ENCODE assay signal across 21 cellular contexts in genomic region chr2:130916438-130916705, GRCh38.
DNase-seq lines count a peak whose midpoint lies in the region; FAIRE-seq and TF ChIP-seq lines count a peak whose summit lies in the region.
"Had no signal": no experiment of that assay in that cellular context is flagged by ENCODE, and none has a peak within 500 bp of the region (broad histone marks: within the 10 kb centered on the region; RNA-seq: fewer than 3 reads in every experiment).

No MANE protein-coding gene starts in this region.

- no peak overlapping the region for H3K4me3 Mint-ChIP-seq in MCF 10A (ENCODE audit: unreplicated experiment)
- H3K4me3 Mint-ChIP-seq: CD4-positive, CD25-positive, alpha-beta regulatory T cell; CD8-positive, alpha-beta memory T cell; HFFc6; IgD-negative memory B cell had no signal

- no TSS peak for BruUV-seq in MCF 10A (replicated peaks; lab: Mats Ljungman, UMichigan)

- no peak overlapping the region for H4K8ac ChIP-seq in mesendoderm (ENCODE audit: low read depth, low read length)

- no peak overlapping the region for H2BK120ac ChIP-seq in mesendoderm (ENCODE audit: low read depth, low read length)

- no peaks in the 10 kb centered on the region for H3K27me3 Mint-ChIP-seq in MCF 10A (ENCODE audit: insufficient read depth, unreplicated experiment)

- H3K9me3 Mint-ChIP-seq in MCF 10A (ENCODE audit: unreplicated experiment), result no peaks in the 10 kb centered on the region
- H3K9me3 Mint-ChIP-seq: CD8-positive, alpha-beta memory T cell; HFFc6; IgD-negative memory B cell had no signal

- peak; percentile 29 for DNase-seq in GM20000 (ENCODE audit: low spot score)
- peak; percentile 70 for DNase-seq in esophagus muscularis mucosa (ENCODE audit: extremely low spot score)
- peak; percentile 17 for DNase-seq in mesendoderm
- no peak for DNase-seq in suprapubic skin (ENCODE audit: low spot score in 2 of 2)
- DNase-seq in NCI-H82 (lab: John Stamatoyannopoulos, UW), result no peak
- DNase-seq in small intestine, result no peak
- DNase-seq in COLO668 (lab: John Stamatoyannopoulos, UW; ENCODE audit: unreplicated experiment), result no peak
- no peak for DNase-seq in MCF 10A (ENCODE audit: unreplicated experiment)
- DNase-seq: 8988T; CD4-positive, CD25-positive, alpha-beta regulatory T cell; CD8-positive, alpha-beta memory T cell; DMS153; DMS79; GDM1; GOT3; HFFc6 had no signal

- H3K9me3 ChIP-seq in esophagus muscularis mucosa, result no peaks in the 10 kb centered on the region
- no peaks in the 10 kb centered on the region for H3K9me3 ChIP-seq in suprapubic skin
- H3K9me3 ChIP-seq in small intestine (ENCODE audit: control insufficient read depth, low read depth), result no peaks in the 10 kb centered on the region

- H3K23ac ChIP-seq in mesendoderm (ENCODE audit: low read length), result no peak overlapping the region

- H3K4me1 Mint-ChIP-seq in MCF 10A (ENCODE audit: insufficient read depth, unreplicated experiment), result peaks cover 20% of the 10 kb centered on the region
- H3K4me1 Mint-ChIP-seq: CD4-positive, CD25-positive, alpha-beta regulatory T cell; CD8-positive, alpha-beta memory T cell had no signal

- no peak for TF ChIP-seq CTCF in GM20000 (IDR thresholded peaks at IDR 0.05; ENCODE audit: extremely low read depth, missing control alignments)
- TF ChIP-seq CTCF in esophagus muscularis mucosa (IDR thresholded peaks at IDR 0.05), result no peak
- no peak for TF ChIP-seq CTCF in suprapubic skin (IDR thresholded peaks at IDR 0.05)
- TF ChIP-seq CTCF in MCF 10A (IDR thresholded peaks at IDR 0.05; ENCODE audit: unreplicated experiment), result no peak

- H3K27ac Mint-ChIP-seq in MCF 10A (ENCODE audit: low read depth, unreplicated experiment), result no peak overlapping the region
- H3K27ac Mint-ChIP-seq: CD4-positive, CD25-positive, alpha-beta regulatory T cell; CD8-positive, alpha-beta memory T cell; HFFc6; IgD-negative memory B cell had no signal

- H3K36me3 Mint-ChIP-seq in MCF 10A (ENCODE audit: insufficient read depth, unreplicated experiment), result peaks cover 23% of the 10 kb centered on the region
- H3K36me3 Mint-ChIP-seq: CD4-positive, CD25-positive, alpha-beta regulatory T cell; CD8-positive, alpha-beta memory T cell had no signal

- no peaks in the 10 kb centered on the region for H3K79me1 ChIP-seq in mesendoderm (ENCODE audit: low read length)

- FAIRE-seq in small intestine (lab: Jason Lieb, UNC), result no peak
- FAIRE-seq: GM12892, GM18507, HepG2 had no signal

- CTCF ChIA-PET in MCF 10A (lab: Yijun Ruan, JAX), result interaction anchor here (0.7 to 1.7 kb wide), 3 partner anchors 52 to 182 kb away, joined by 3 to 7 read pairs (median 3); no protein-coding TSS in a partner anchor

- H2BK15ac ChIP-seq in mesendoderm (replicated peaks; ENCODE audit: low read depth), result no peak overlapping the region

- no peak overlapping the region for H3K4me3 ChIP-seq in esophagus muscularis mucosa
- H3K4me3 ChIP-seq in mesendoderm (ENCODE audit: low read length), result no peak overlapping the region
- no peak overlapping the region for H3K4me3 ChIP-seq in suprapubic skin
- no peak overlapping the region for H3K4me3 ChIP-seq in small intestine (ENCODE audit: low read depth in 1 of 2, low read length in 2 of 2)

- no peaks in the 10 kb centered on the region for H3K36me3 ChIP-seq in esophagus muscularis mucosa
- H3K36me3 ChIP-seq in mesendoderm (ENCODE audit: control insufficient read depth, insufficient read depth, low read length), result no peaks in the 10 kb centered on the region
- H3K36me3 ChIP-seq in suprapubic skin, result no peaks in the 10 kb centered on the region
- H3K36me3 ChIP-seq in small intestine (ENCODE audit: control insufficient read depth in 2 of 2, insufficient read depth in 2 of 2, low read length in 2 of 2), result no peaks in the 10 kb centered on the region
- H3K36me3 ChIP-seq: BLaER1 treated with 17β-estradiol and CSF1 and Interleukin-3, amounts not matched to agents 10 nM and 100 nM had no signal

- H3K27me3 ChIP-seq in esophagus muscularis mucosa, result peaks cover 0 to 40% (median 2%) of the 10 kb centered on the region in 4 donors
- H3K27me3 ChIP-seq in mesendoderm (ENCODE audit: insufficient read depth, low read length, poor library complexity), result no peaks in the 10 kb centered on the region
- peaks cover 22% of the 10 kb centered on the region for H3K27me3 ChIP-seq in suprapubic skin
- peaks cover 0 to 13% of the 10 kb centered on the region in 2 donors for H3K27me3 ChIP-seq in small intestine (ENCODE audit: control insufficient read depth in 2 of 2, insufficient read depth in 2 of 2, low read length in 2 of 2)

- no peaks in the 10 kb centered on the region for H3K79me2 ChIP-seq in mesendoderm (ENCODE audit: control insufficient read depth, insufficient read depth, low read length)

- TF ChIP-seq EP300 in esophagus muscularis mucosa (IDR thresholded peaks at IDR 0.05) (no peak), suprapubic skin (IDR thresholded peaks at IDR 0.05) (no peak)

- H3K4ac ChIP-seq in mesendoderm (ENCODE audit: low read depth, low read length), result peak overlapping the region; percentile 45

- intact Hi-C loops in esophagus muscularis mucosa (cut with DNase I), result no loop called here
- intact Hi-C loops in MCF 10A (cut with micrococcal nuclease), result no loop called here

- H3K27ac ChIP-seq in esophagus muscularis mucosa (replicated peaks in 1 of 4) (no peak overlapping the region), mesendoderm (ENCODE audit: low read depth, low read length) (no peak overlapping the region), suprapubic skin (peak overlapping the region; percentile 76), small intestine (ENCODE audit: low read depth in 1 of 2, low read length in 1 of 2) (no peak overlapping the region)
- H3K27ac ChIP-seq: BLaER1 treated with 17β-estradiol and CSF1 and Interleukin-3, amounts not matched to agents 10 nM and 100 nM had no signal

- no peak overlapping the region for H4K5ac ChIP-seq in mesendoderm (ENCODE audit: low read length)

- peak overlapping the region; percentile 28 for H3K18ac ChIP-seq in mesendoderm (ENCODE audit: low read length)

- WGBS in esophagus muscularis mucosa, result 20% methylated on average over 1 of the region's 19 CpGs
- no CpG with 5 or more reads among the region's 19 CpGs for WGBS in mesendoderm (ENCODE audit: extremely low coverage, insufficient coverage, low lambda C conversion rate)
- 86% methylated on average over 1 of the region's 19 CpGs for WGBS in suprapubic skin
- 20 to 37% (median 31%) methylated on average over 19 of the region's 19 CpGs for WGBS in small intestine, 3 donors

- no peak overlapping the region for H3K56ac ChIP-seq in mesendoderm (ENCODE audit: low read length)

- POLR2A ChIA-PET in MCF 10A (lab: Yijun Ruan, JAX), result no interaction called here

- H2AK5ac ChIP-seq in mesendoderm (ENCODE audit: low read length), result no peak overlapping the region

- no peaks in the 10 kb centered on the region for H3K4me1 ChIP-seq in esophagus muscularis mucosa
- no peaks in the 10 kb centered on the region for H3K4me1 ChIP-seq in mesendoderm (ENCODE audit: control insufficient read depth, low read depth, low read length)
- H3K4me1 ChIP-seq in suprapubic skin, result peaks cover 40% of the 10 kb centered on the region
- H3K4me1 ChIP-seq in small intestine (ENCODE audit: control insufficient read depth in 2 of 2, insufficient read depth in 1 of 2, low read depth in 1 of 2, low read length in 1 of 2), result no peaks in the 10 kb centered on the region

- TF ChIP-seq POLR2A in esophagus muscularis mucosa (IDR thresholded peaks at IDR 0.05; ENCODE audit: low read depth) (no peak), suprapubic skin (IDR thresholded peaks at IDR 0.05) (no peak)

- no peak overlapping the region for H3K9ac ChIP-seq in mesendoderm (ENCODE audit: low read length)
- H3K9ac ChIP-seq: BLaER1 treated with 17β-estradiol and CSF1 and Interleukin-3, amounts not matched to agents 10 nM and 100 nM had no signal

- H3K4me2 ChIP-seq in mesendoderm (ENCODE audit: low read length), result no peak overlapping the region

- H2BK5ac ChIP-seq in mesendoderm (ENCODE audit: low read length), result no peak overlapping the region

Comparison
In these comparisons a context has a peak if more than half of its experiments do, and no peak if none do; other contexts are left out.
1. DNase-seq: peak in GM20000 (single experiment), esophagus muscularis mucosa (single experiment) and mesendoderm (single experiment); none in suprapubic skin (0 of 2), NCI-H82 (single experiment), small intestine (single experiment), COLO668 (single experiment) and MCF 10A (single experiment).